ENCODE assay signal across 10 cellular contexts in the genomic region with DNA sequence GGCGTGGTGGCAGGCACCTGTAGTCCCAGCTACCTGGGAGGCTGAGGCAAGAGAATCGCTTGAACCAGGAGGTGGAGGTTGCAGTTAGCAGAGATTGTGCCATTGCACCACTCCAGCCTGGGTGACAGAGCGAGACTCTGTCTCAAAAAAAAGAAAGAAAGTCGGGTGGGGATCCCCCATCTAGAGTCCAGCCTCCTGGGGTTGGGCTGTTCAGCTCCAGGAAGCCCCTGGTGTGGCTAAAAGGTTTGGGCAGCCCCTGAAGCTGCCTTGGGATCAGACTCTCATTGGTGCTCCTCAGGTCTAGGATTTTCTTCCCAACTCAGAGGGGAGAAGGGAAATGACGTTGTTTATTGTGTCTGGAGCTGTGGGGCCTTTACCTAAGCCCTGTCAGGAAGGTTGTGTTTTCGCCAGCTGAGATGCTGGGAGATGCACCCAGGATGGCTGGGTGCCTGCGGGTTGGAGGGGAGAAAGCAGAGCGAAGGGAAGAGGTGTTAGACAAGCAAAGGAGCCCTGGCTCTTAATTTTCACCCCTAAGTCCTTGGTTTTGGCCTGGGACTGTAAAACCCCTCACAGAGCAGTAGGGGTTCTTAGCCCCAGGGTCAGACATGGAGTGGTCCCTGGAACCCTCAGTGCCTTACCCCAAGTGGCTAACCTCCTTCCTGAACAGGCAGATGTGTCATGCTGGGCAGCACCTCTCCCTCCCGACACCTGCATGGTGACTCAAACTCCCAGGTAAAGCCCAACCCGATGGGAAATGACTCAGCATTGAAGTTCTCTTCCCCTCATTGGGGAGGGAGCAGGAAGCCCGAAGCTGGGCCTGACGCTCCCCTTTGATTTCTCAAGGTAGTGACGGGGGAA. TPM values are rescaled to one million over a fixed set of nuclear protein-coding genes. Genes with fewer than 3 reads are reported as not detected.
DNase-seq lines count a peak whose midpoint lies in the region; ATAC-seq, FAIRE-seq and TF ChIP-seq lines count a peak whose summit lies in the region.
"Had no signal": no experiment of that assay in that cellular context is flagged by ENCODE, and none has a peak within 500 bp of the region (broad histone marks: within the 10 kb centered on the region; RNA-seq: fewer than 3 reads in every experiment).

No MANE protein-coding gene starts in this region.

- H3K27me3 ChIP-seq in IMR-90 (ENCODE audit: control insufficient read depth, insufficient read depth, low read length) (no peaks in the 10 kb centered on the region), right lobe of liver (no peaks in the 10 kb centered on the region)

- H3K4me3 ChIP-seq in IMR-90 (ENCODE audit: insufficient read depth, low read depth, low read length) = no peak overlapping the region
- H3K4me3 ChIP-seq in right lobe of liver = no peak overlapping the region

- POLR2A ChIA-PET in IMR-90 (lab: Charles Lee; ENCODE audit: unreplicated experiment) = interaction anchor here (0.7 kb wide), 1 partner anchor 12 kb away, joined by 3 read pairs; no protein-coding TSS in a partner anchor

- no peak for FAIRE-seq in urothelium cell line (lab: Jason Lieb, UNC)
- FAIRE-seq: TTC549 had no signal

- peaks cover 20% of the 10 kb centered on the region for H3K4me1 Mint-ChIP-seq in activated T-cell treated with anti-CD3 and anti-CD28 coated beads, Interleukin-2, amount 50 U/mL, for 24 hours (ENCODE audit: low read depth)

- no peak overlapping the region for H2BK5ac ChIP-seq in IMR-90 (ENCODE audit: low read depth, low read length, poor library complexity, severe bottlenecking)

- H3K4me3 Mint-ChIP-seq in activated T-cell treated with anti-CD3 and anti-CD28 coated beads, Interleukin-2, amount 50 U/mL, for 24 hours = no peak overlapping the region

- intact Hi-C loops in IMR-90 (cut with micrococcal nuclease) = no loop called here
- intact Hi-C loops in right lobe of liver (cut with DNase I) = no loop called here

- H3K27ac ChIP-seq in IMR-90 (ENCODE audit: insufficient read depth, low read length) (no peak overlapping the region), right lobe of liver (no peak overlapping the region), caudate nucleus (ENCODE audit: low read depth, low read length) (no peak overlapping the region)
- H3K27ac ChIP-seq: 22Rv1 had no signal

- TF ChIP-seq POLR2A in IMR-90 (IDR thresholded peaks at IDR 0.05; ENCODE audit: low read depth, low read length) = no peak
- TF ChIP-seq POLR2A in right lobe of liver (IDR thresholded peaks at IDR 0.05) = no peak

- H3K9me3 ChIP-seq in IMR-90 (ENCODE audit: control insufficient read depth, insufficient read depth, low read length) = no peaks in the 10 kb centered on the region
- no peaks in the 10 kb centered on the region for H3K9me3 ChIP-seq in right lobe of liver

- H3K14ac ChIP-seq in IMR-90 (replicated peaks; ENCODE audit: low read depth, low read length) = 0 out of 2 replicates have a peak overlapping the region, but pooled peaks have one; percentile 29

- peak; percentile 20 for DNase-seq in DMS153 (lab: John Stamatoyannopoulos, UW)
- no peak for DNase-seq in DMS153 treated with DMSO at 0.1 percent for 48 hours (lab: John Stamatoyannopoulos, UW; ENCODE audit: unreplicated experiment)
- no peak for DNase-seq in IMR-90
- peak; percentile 69 for DNase-seq in activated T-cell treated with anti-CD3 and anti-CD28 coated beads, Interleukin-2, amount 50 U/mL, for 24 hours
- no peak for DNase-seq in right lobe of liver
- peak; percentile 91 for DNase-seq in urothelium cell line (ENCODE audit: low spot score)
- no peak for DNase-seq in caudate nucleus (lab: John Stamatoyannopoulos, UW)
- no peak for DNase-seq in NCI-H2081 treated with DMSO at 0.1 percent for 48 hours (lab: John Stamatoyannopoulos, UW)

- H3K27ac Mint-ChIP-seq in activated T-cell treated with anti-CD3 and anti-CD28 coated beads, Interleukin-2, amount 50 U/mL, for 24 hours = peak overlapping the region; percentile 82

- H2AFZ ChIP-seq in IMR-90 (replicated peaks; ENCODE audit: low read length, poor library complexity) = peak overlapping the region; percentile 50

- ATAC-seq in IMR-90 (ENCODE audit: low read depth) (no peak), right lobe of liver (peak in 3 of 4 donors; percentile 12 to 52 (median 41))

- no peaks in the 10 kb centered on the region for H3K36me3 Mint-ChIP-seq in activated T-cell treated with anti-CD3 and anti-CD28 coated beads, Interleukin-2, amount 50 U/mL, for 24 hours (ENCODE audit: low read depth)

- CTCF ChIA-PET in IMR-90 (lab: Yijun Ruan, JAX) = interaction anchor here (0.6 kb wide), 1 partner anchor 41 kb away, joined by 5 read pairs; no protein-coding TSS in a partner anchor

- H4K8ac ChIP-seq in IMR-90 (ENCODE audit: low read depth in 2 of 2, low read length in 2 of 2) = no peak overlapping the region

- no peaks in the 10 kb centered on the region; the same call in 1 of the 2 replicates for H3K9me1 ChIP-seq in IMR-90 (ENCODE audit: insufficient read depth, low read length)

- H4K20me1 ChIP-seq in IMR-90 (ENCODE audit: insufficient read depth, low read length) = no peaks in the 10 kb centered on the region

- peak overlapping the region; percentile 57; the same call in 1 of the 2 replicates for H3K23ac ChIP-seq in IMR-90 (ENCODE audit: low read depth, low read length)

- peaks cover 3% of the 10 kb centered on the region; the same call in 1 of the 2 replicates for H3K4me1 ChIP-seq in IMR-90 (ENCODE audit: control insufficient read depth, insufficient read depth, low read length)
- H3K4me1 ChIP-seq in right lobe of liver = no peaks in the 10 kb centered on the region

- TF ChIP-seq RAD21 in IMR-90 (IDR thresholded peaks at IDR 0.05; ENCODE audit: low read length) = no peak

- H3K79me1 ChIP-seq in IMR-90 (ENCODE audit: low read depth in 1 of 2, low read length in 2 of 2) = no peaks in the 10 kb centered on the region

- H3K18ac ChIP-seq in IMR-90 (ENCODE audit: low read depth, low read length) = no peak overlapping the region

- H3K4me2 ChIP-seq in IMR-90 (ENCODE audit: low read depth, low read length) = no peak overlapping the region

- H3K36me3 ChIP-seq in IMR-90 (ENCODE audit: control insufficient read depth, insufficient read depth, low read length) = no peaks in the 10 kb centered on the region
- no peaks in the 10 kb centered on the region for H3K36me3 ChIP-seq in right lobe of liver

- no peak overlapping the region for H4K91ac ChIP-seq in IMR-90 (ENCODE audit: insufficient read depth, low read depth, low read length)

- BruUV-seq in IMR-90 (replicated peaks; lab: Mats Ljungman, UMichigan) = no TSS peak

- no peak overlapping the region for H4K5ac ChIP-seq in IMR-90 (ENCODE audit: low read depth, low read length)

- H2BK20ac ChIP-seq in IMR-90 (ENCODE audit: low read depth, low read length) = 0 out of 2 replicates have a peak overlapping the region, but pooled peaks have one; percentile 42

- no peak overlapping the region for H3K56ac ChIP-seq in IMR-90 (ENCODE audit: extremely low read depth, insufficient read depth, low read length)

- H3K27me3 Mint-ChIP-seq in activated T-cell treated with anti-CD3 and anti-CD28 coated beads, Interleukin-2, amount 50 U/mL, for 24 hours = peaks cover 10% of the 10 kb centered on the region

- dilution Hi-C loops in IMR-90 (cut with HindIII; ENCODE audit: low sequenced_read_pairs, unreplicated experiment) = no loop called here

- H2AK9ac ChIP-seq in IMR-90 (replicated peaks; ENCODE audit: low read depth, low read length, poor library complexity) = no peak overlapping the region

- no peak overlapping the region for H2BK15ac ChIP-seq in IMR-90 (ENCODE audit: low read depth, low read length)

- TF ChIP-seq CTCF in IMR-90 (conservative IDR thresholded peaks at IDR 0.05; ENCODE audit: low read depth, low read length) (no peak), right lobe of liver (IDR thresholded peaks at IDR 0.05) (no peak)

- WGBS in IMR-90 (ENCODE audit: extremely low coverage in 2 of 2, insufficient read length in 1 of 2), 2 experiments = 78% methylated on average over 3 of the region's 13 CpGs; no CpG with 5 or more reads in 1 of the 2 experiments
- WGBS in right lobe of liver (ENCODE audit: insufficient coverage, low coverage, low lambda C conversion rate, missing lambda C conversion rate) = 69% methylated on average over 11 of the region's 13 CpGs

- in situ Hi-C loops in IMR-90 (cut with MboI; ENCODE audit: low sequenced_read_pairs) = no loop called here

- no peak overlapping the region for H3K9ac ChIP-seq in IMR-90 (ENCODE audit: low read depth, low read length)

- H3K9me3 Mint-ChIP-seq in activated T-cell treated with anti-CD3 and anti-CD28 coated beads, Interleukin-2, amount 50 U/mL, for 24 hours = no peaks in the 10 kb centered on the region

- H3K4ac ChIP-seq in IMR-90 (ENCODE audit: low read depth, low read length) = peak overlapping the region; percentile 64; the same call in 1 of the 2 replicates

- H2BK120ac ChIP-seq in IMR-90 (ENCODE audit: low read depth, low read length) = 0 out of 2 replicates have a peak overlapping the region, but pooled peaks have one; percentile 17

- peak overlapping the region; percentile 43 for H2AK5ac ChIP-seq in IMR-90 (ENCODE audit: low read depth, low read length)

TF ChIP-seq in IMR-90, 13 proteins besides CTCF, POLR2A, EP300 and RAD21 (continues in another document):
- TF ChIP-seq MAZ (IDR thresholded peaks at IDR 0.05; ENCODE audit: borderline replicate concordance, low read depth, low read length) (no peak), CEBPB (IDR thresholded peaks at IDR 0.05; ENCODE audit: low read depth, low read length) (no peak), RFX5 (IDR thresholded peaks at IDR 0.05; ENCODE audit: low read depth, low read length) (no peak), USF2 (IDR thresholded peaks at IDR 0.05; ENCODE audit: low read depth, low read length) (no peak)

RNA-seq across cellular contexts. Expression of gene PLAU, which starts 21.1 kb away (rescaled TPM):
- 115 and 123 TPM in 2 replicates for total RNA-seq in IMR-90 (2012; rRNA removed)
- 230 and 283 TPM in 2 replicates for polyA plus RNA-seq in IMR-90 (2012; rRNA removed)
- 215 and 255 TPM in 2 replicates for polyA plus RNA-seq in IMR-90 (2012; cell fraction: cytosol; rRNA removed)
- polyA plus RNA-seq in IMR-90 (2012; cell fraction: nucleus; rRNA removed; ENCODE audit: low replicate concordance) = 331 and 562 TPM in 2 replicates
- total RNA-seq in right lobe of liver = 1 to 10 TPM in 2 of 6 experiments, under 1 TPM in 4; 0.24 to 4.3 (median 0.87) TPM

RNA-seq across cellular contexts. Expression of gene CAMK2G, which starts 57.6 kb away (rescaled TPM):
- 18.9 and 20.4 TPM in 2 replicates for total RNA-seq in IMR-90 (2012; rRNA removed)
- polyA plus RNA-seq in IMR-90 (2012; rRNA removed) = 24.0 and 25.4 TPM in 2 replicates
- polyA plus RNA-seq in IMR-90 (2012; cell fraction: cytosol; rRNA removed) = 19.3 and 21.1 TPM in 2 replicates
- polyA plus RNA-seq in IMR-90 (2012; cell fraction: nucleus; rRNA removed; ENCODE audit: low replicate concordance) = 51.4 and 75.4 TPM in 2 replicates
- 10 to 100 TPM in 2 of 6 experiments, 1 to 10 TPM in 4; 8.3 to 10.7 (median 9.4) TPM for total RNA-seq in right lobe of liver

Comparison
In these comparisons a context has a peak if more than half of its experiments do, and no peak if none do; other contexts are left out.
1. DNase-seq: peak in DMS153 (single experiment), activated T-cell treated with anti-CD3 and anti-CD28 coated beads, Interleukin-2, amount 50 U/mL, for 24 hours (single experiment) and urothelium cell line (single experiment); none in DMS153 treated with DMSO at 0.1 percent for 48 hours (single experiment), IMR-90 (single experiment), right lobe of liver (0 of 3), caudate nucleus (0 of 61) and NCI-H2081 treated with DMSO at 0.1 percent for 48 hours (single experiment).
2. RNA of gene PLAU, which starts 21.1 kb away (total RNA-seq): 115 to 123 TPM in IMR-90; 0.24 to 4.3 TPM in right lobe of liver; every median in the first group is over 10 times any median in the second.